In the genomic region with DNA sequence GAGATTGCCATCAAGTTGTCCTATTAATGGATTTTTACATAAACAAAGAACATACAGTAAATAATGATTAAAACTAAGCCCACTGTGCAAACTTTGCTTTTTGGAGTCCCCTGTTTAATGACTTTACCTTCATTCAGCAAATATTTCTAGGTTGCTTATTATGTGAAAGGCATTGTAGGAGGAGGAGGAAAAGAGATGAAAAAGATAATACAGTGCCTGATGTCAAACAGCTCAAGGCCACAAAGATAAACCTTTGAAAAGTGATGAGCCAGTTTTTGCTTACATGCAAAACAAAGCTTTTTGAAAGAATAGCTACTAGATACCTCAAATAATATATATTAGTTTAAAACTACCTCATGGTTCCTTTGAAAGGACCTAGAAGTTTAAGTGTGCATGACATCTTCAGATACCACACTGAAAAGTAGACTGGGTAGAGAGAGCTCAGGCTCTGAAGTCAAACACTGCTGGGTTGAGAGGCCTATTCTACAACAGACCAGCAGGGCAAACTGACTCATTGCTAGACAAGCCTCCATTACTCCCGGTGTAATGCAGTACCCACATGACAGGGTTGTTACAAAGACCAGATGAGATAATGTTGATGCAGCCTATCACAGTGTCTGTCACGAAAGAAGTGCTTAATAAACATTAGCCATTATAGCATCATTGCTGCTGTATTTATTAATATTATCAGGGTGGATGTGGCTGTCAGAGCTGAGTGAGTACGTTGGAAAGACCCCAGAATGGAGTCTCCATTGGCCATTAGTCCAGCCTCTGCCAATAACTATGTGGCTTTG, we compare ENCODE assay signal across 9 cellular contexts. TPM values are rescaled to one million over a fixed set of nuclear protein-coding genes. Genes with fewer than 3 reads are reported as not detected.
DNase-seq lines count a peak whose midpoint lies in the region; ATAC-seq, FAIRE-seq and TF ChIP-seq lines count a peak whose summit lies in the region.
"Had no signal": no experiment of that assay in that cellular context is flagged by ENCODE, and none has a peak within 500 bp of the region (broad histone marks: within the 10 kb centered on the region; RNA-seq: fewer than 3 reads in every experiment).

No MANE protein-coding gene starts in this region.

- H3K4me2 ChIP-seq in astrocyte (ENCODE audit: low read length): no peak overlapping the region
- H3K4me2 ChIP-seq: BLaER1 treated with 17β-estradiol and CSF1 and Interleukin-3, amounts not matched to agents 10 nM and 100 nM had no signal

- H3K27me3 Mint-ChIP-seq in astrocyte (ENCODE audit: low read depth, unreplicated experiment): no peaks in the 10 kb centered on the region
- H3K27me3 Mint-ChIP-seq in naive thymus-derived CD4-positive, alpha-beta T cell: peaks cover 0 to 9% (median 0%) of the 10 kb centered on the region in 5 donors

- intact Hi-C loops in naive thymus-derived CD4-positive, alpha-beta T cell (cut with micrococcal nuclease): no loop called here

- no peak overlapping the region for H3K27ac Mint-ChIP-seq in astrocyte (ENCODE audit: unreplicated experiment)
- H3K27ac Mint-ChIP-seq in naive thymus-derived CD4-positive, alpha-beta T cell: no peak overlapping the region

- CTCF ChIA-PET in naive thymus-derived CD4-positive, alpha-beta T cell (lab: Charles Lee): no interaction called here

- no peaks in the 10 kb centered on the region for H4K20me1 ChIP-seq in astrocyte (ENCODE audit: insufficient read depth, low read length)

- DNase-seq in NCI-H510A treated with DMSO at 0.1 percent for 48 hours (lab: John Stamatoyannopoulos, UW): peak; percentile 5
- DNase-seq in NCI-H510A (lab: John Stamatoyannopoulos, UW): no peak
- DNase-seq in HL-60 (ENCODE audit: low read depth in 1 of 2, low spot score in 1 of 2): no peak
- DNase-seq in astrocyte (ENCODE audit: low read depth): peak; percentile 21
- no peak for DNase-seq in naive thymus-derived CD4-positive, alpha-beta T cell
- no peak for DNase-seq in GOT3 (lab: John Stamatoyannopoulos, UW)
- no peak for DNase-seq in superior temporal gyrus (ENCODE audit: extremely low spot score)

- peak; percentile 88 for ATAC-seq in GM21528 (IDR thresholded peaks at IDR 0.05; ENCODE audit: low FRiP score, unreplicated experiment)
- ATAC-seq in naive thymus-derived CD4-positive, alpha-beta T cell: peak; percentile 79

- no peaks in the 10 kb centered on the region for H3K9me3 Mint-ChIP-seq in astrocyte (ENCODE audit: unreplicated experiment)
- no peaks in the 10 kb centered on the region for H3K9me3 Mint-ChIP-seq in naive thymus-derived CD4-positive, alpha-beta T cell

- H3K9me3 ChIP-seq in astrocyte (ENCODE audit: insufficient read depth, low read depth, low read length): no peaks in the 10 kb centered on the region
- no peaks in the 10 kb centered on the region for H3K9me3 ChIP-seq in naive thymus-derived CD4-positive, alpha-beta T cell (ENCODE audit: control insufficient read depth in 2 of 3, low read length in 3 of 3)

- H3K27me3 ChIP-seq in HL-60 (ENCODE audit: insufficient read depth, poor library complexity, severe bottlenecking) (no peaks in the 10 kb centered on the region), astrocyte (ENCODE audit: insufficient read depth, low read length) (no peaks in the 10 kb centered on the region)
- no peaks in the 10 kb centered on the region for H3K27me3 ChIP-seq in naive thymus-derived CD4-positive, alpha-beta T cell (ENCODE audit: control insufficient read depth in 2 of 2, insufficient read depth in 2 of 2, low read length in 2 of 2)
- H3K27me3 ChIP-seq: BLaER1 treated with 17β-estradiol and CSF1 and Interleukin-3, amounts not matched to agents 10 nM and 100 nM had no signal

- H3K36me3 Mint-ChIP-seq in astrocyte (ENCODE audit: low read depth, unreplicated experiment): no peaks in the 10 kb centered on the region
- H3K36me3 Mint-ChIP-seq in naive thymus-derived CD4-positive, alpha-beta T cell: peaks cover 0 to 31% (median 0%) of the 10 kb centered on the region in 5 donors

- H3K27ac ChIP-seq in HL-60 (replicated peaks): no peak overlapping the region
- H3K27ac ChIP-seq in astrocyte (ENCODE audit: low read depth, low read length): no peak overlapping the region
- H3K27ac ChIP-seq in naive thymus-derived CD4-positive, alpha-beta T cell (ENCODE audit: low read depth, low read length): no peak overlapping the region
- H3K27ac ChIP-seq: BLaER1 treated with 17β-estradiol and CSF1 and Interleukin-3, amounts not matched to agents 10 nM and 100 nM had no signal

- no peak overlapping the region for H3K4me3 Mint-ChIP-seq in astrocyte (ENCODE audit: unreplicated experiment)
- H3K4me3 Mint-ChIP-seq in naive thymus-derived CD4-positive, alpha-beta T cell: no peak overlapping the region

- no peaks in the 10 kb centered on the region for H3K4me1 Mint-ChIP-seq in astrocyte (ENCODE audit: low read depth, unreplicated experiment)
- H3K4me1 Mint-ChIP-seq in naive thymus-derived CD4-positive, alpha-beta T cell: peaks cover 0 to 26% (median 0%) of the 10 kb centered on the region in 7 donors

- POLR2A ChIA-PET in naive thymus-derived CD4-positive, alpha-beta T cell (lab: Charles Lee): no interaction called here

- no peak for FAIRE-seq in astrocyte (lab: Jason Lieb, UNC)

- no peak overlapping the region for H3K9ac ChIP-seq in astrocyte (ENCODE audit: low read length)
- H3K9ac ChIP-seq: BLaER1 treated with 17β-estradiol and CSF1 and Interleukin-3, amounts not matched to agents 10 nM and 100 nM had no signal

- no peaks in the 10 kb centered on the region for H3K36me3 ChIP-seq in astrocyte (ENCODE audit: insufficient read depth, low read length)
- H3K36me3 ChIP-seq in naive thymus-derived CD4-positive, alpha-beta T cell (ENCODE audit: control insufficient read depth in 2 of 3, insufficient read depth in 3 of 3, low read length in 3 of 3): no peaks in the 10 kb centered on the region

- TF ChIP-seq CTCF in HL-60 (IDR thresholded peaks at IDR 0.05; ENCODE audit: insufficient read depth, low read length) (peak; percentile 2), astrocyte (IDR thresholded peaks at IDR 0.05; ENCODE audit: insufficient read depth, low read depth, low read length) (peak; percentile 42)

- H3K4me3 ChIP-seq in HL-60 (replicated peaks; ENCODE audit: insufficient read depth, low read length) (no peak overlapping the region), astrocyte (ENCODE audit: insufficient read depth, low read depth, low read length) (no peak overlapping the region)
- H3K4me3 ChIP-seq in naive thymus-derived CD4-positive, alpha-beta T cell (ENCODE audit: low read length): no peak overlapping the region
- H3K4me3 ChIP-seq: BLaER1 treated with 17β-estradiol and CSF1 and Interleukin-3, amounts not matched to agents 10 nM and 100 nM had no signal

- H3K4me1 ChIP-seq in astrocyte (ENCODE audit: insufficient read depth, low read length): no peaks in the 10 kb centered on the region
- H3K4me1 ChIP-seq in naive thymus-derived CD4-positive, alpha-beta T cell (ENCODE audit: control insufficient read depth in 2 of 2, insufficient read depth in 2 of 2, low read length in 2 of 2): peaks cover 0 to 5% of the 10 kb centered on the region in 2 donors

- peaks cover 62% of the 10 kb centered on the region for H3K79me2 ChIP-seq in astrocyte (ENCODE audit: insufficient read depth, low read length)

- no peak overlapping the region for H2AFZ ChIP-seq in astrocyte (ENCODE audit: low read depth, low read length)

RNA-seq across cellular contexts. Expression of a gene that starts 11.8 kb away (rescaled TPM):
- 1.4 and 2.2 TPM in 2 replicates for total RNA-seq in astrocyte
- 10 to 100 TPM in 1 of 5 experiments, under 1 TPM in 3, not detected in 1; 0.24 to 24.0 (median 0.31) TPM for total RNA-seq in naive thymus-derived CD4-positive, alpha-beta T cell
- polyA plus RNA-seq in naive thymus-derived CD4-positive, alpha-beta T cell: not detected

Comparison
In these comparisons a context has a peak if more than half of its experiments do, and no peak if none do; other contexts are left out.
1. DNase-seq: peak in NCI-H510A treated with DMSO at 0.1 percent for 48 hours (single experiment) and astrocyte (single experiment); none in NCI-H510A (single experiment), HL-60 (0 of 2), naive thymus-derived CD4-positive, alpha-beta T cell (0 of 9), GOT3 (single experiment) and superior temporal gyrus (single experiment).